ENCODE assay signal across 16 cellular contexts in genomic region chr19:48442116-48443035, GRCh38. TPM values are rescaled to one million over a fixed set of nuclear protein-coding genes. Genes with fewer than 3 reads are reported as not detected.
A peak's percentile ranks its signal among the peaks of the same experiment; 100 is the strongest.
DNase-seq lines count a peak whose midpoint lies in the region; ATAC-seq and TF ChIP-seq lines count a peak whose summit lies in the region.
"Had no signal": no experiment of that assay in that cellular context is flagged by ENCODE, and none has a peak within 500 bp of the region (broad histone marks: within the 10 kb centered on the region; RNA-seq: fewer than 3 reads in every experiment).

No MANE protein-coding gene starts in this region.

- CTCF ChIA-PET in activated naive CD4-positive, alpha-beta T cell treated with anti-CD3 and anti-CD28 coated beads for 36 hours (lab: Charles Lee): no interaction called here

- no peak for DNase-seq in activated naive CD4-positive, alpha-beta T cell treated with anti-CD3 and anti-CD28 coated beads for 36 hours
- DNase-seq in activated naive CD4-positive, alpha-beta T cell treated with anti-CD3 and anti-CD28 coated beads, Interleukin-2, amount 50 U/mL, for 72 hours (ENCODE audit: low spot score in 2 of 2): no peak
- DNase-seq in GM23338 (ENCODE audit: low spot score): peak; percentile 56
- no peak for DNase-seq in coronary artery (ENCODE audit: low spot score)
- peak; percentile 81 for DNase-seq in osteoblast (ENCODE audit: insufficient read length, low spot score, missing footprints)
- DNase-seq in G401 (ENCODE audit: low spot score): no peak
- no peak for DNase-seq in NCI-H526 (lab: John Stamatoyannopoulos, UW)
- no peak for DNase-seq in SHP77 (lab: John Stamatoyannopoulos, UW)
- DNase-seq: activated CD8-positive, alpha-beta memory T cell treated with anti-CD3 and anti-CD28 coated beads, Interleukin-2, amount 10 ng/mL, durations not matched to agents 7 days and 5 days; effector CD4-positive, alpha-beta T cell; heart left ventricle; MV-4-11; PC-3; stimulated activated CD4-positive, alpha-beta T cell treated with anti-CD3 and anti-CD28 coated beads, Interleukin-2, amount 100 ng/mL, for 48 hours had no signal

- peaks cover 21% of the 10 kb centered on the region for H3K27me3 Mint-ChIP-seq in activated naive CD4-positive, alpha-beta T cell treated with anti-CD3 and anti-CD28 coated beads for 36 hours (ENCODE audit: low read depth)
- peaks cover 23% of the 10 kb centered on the region for H3K27me3 Mint-ChIP-seq in GM23338 (ENCODE audit: insufficient read depth, low read depth, poor library complexity)

- H3K27ac ChIP-seq in GM23338 (ENCODE audit: low read depth) (no peak overlapping the region), coronary artery (no peak overlapping the region), osteoblast (ENCODE audit: low read depth, low read length) (no peak overlapping the region)
- H3K27ac ChIP-seq: heart left ventricle had no signal

- TF ChIP-seq CTCF in GM23338 (conservative IDR thresholded peaks at IDR 0.05; ENCODE audit: low read depth in 2 of 2) (no peak), coronary artery (IDR thresholded peaks at IDR 0.05) (no peak), osteoblast (IDR thresholded peaks at IDR 0.05; ENCODE audit: extremely low read depth, low read depth, low read length) (no peak)

- in situ Hi-C loops in G401 (cut with HindIII; ENCODE audit: low sequenced_read_pairs): no loop called here

- H3K27ac Mint-ChIP-seq in activated naive CD4-positive, alpha-beta T cell treated with anti-CD3 and anti-CD28 coated beads for 36 hours: no peak overlapping the region
- no peak overlapping the region for H3K27ac Mint-ChIP-seq in activated naive CD4-positive, alpha-beta T cell treated with anti-CD3 and anti-CD28 coated beads, Interleukin-2, amount 50 U/mL, for 72 hours
- H3K27ac Mint-ChIP-seq in GM23338: no peak overlapping the region
- H3K27ac Mint-ChIP-seq: activated CD8-positive, alpha-beta memory T cell treated with anti-CD3 and anti-CD28 coated beads, Interleukin-2, amount 10 ng/mL, durations not matched to agents 7 days and 5 days; mesothelial cell of epicardium had no signal

- H4K20me1 ChIP-seq in GM23338 (replicated peaks; ENCODE audit: insufficient read depth): peaks cover under 1% of the 10 kb centered on the region; the same call in 1 of the 2 replicates
- no peaks in the 10 kb centered on the region for H4K20me1 ChIP-seq in osteoblast (ENCODE audit: insufficient read depth, low read length)

- no peak for ATAC-seq in activated naive CD4-positive, alpha-beta T cell treated with anti-CD3 and anti-CD28 coated beads, Interleukin-2, amount 50 U/mL, for 72 hours
- no peak; the same call in 2 of the 3 replicates for ATAC-seq in GM23338
- ATAC-seq: activated CD8-positive, alpha-beta memory T cell treated with anti-CD3 and anti-CD28 coated beads, Interleukin-2, amount 10 ng/mL, durations not matched to agents 7 days and 5 days; heart left ventricle; PC-3 had no signal

- H3K79me2 ChIP-seq in GM23338 (replicated peaks; ENCODE audit: insufficient read depth) (peaks cover 13% of the 10 kb centered on the region), osteoblast (ENCODE audit: insufficient read depth, low read length) (peaks cover 13% of the 10 kb centered on the region)

- H3K4me1 ChIP-seq in GM23338 (ENCODE audit: insufficient read depth): peaks cover 22% of the 10 kb centered on the region
- H3K4me1 ChIP-seq in osteoblast (ENCODE audit: insufficient read depth, low read length): peaks cover 18% of the 10 kb centered on the region

- peaks cover 30% of the 10 kb centered on the region for H3K27me3 ChIP-seq in GM23338 (ENCODE audit: insufficient read depth)
- peaks cover 5% of the 10 kb centered on the region for H3K27me3 ChIP-seq in osteoblast (ENCODE audit: insufficient read depth, low read length)

- H3K36me3 ChIP-seq in GM23338 (ENCODE audit: insufficient read depth) (peaks cover 6% of the 10 kb centered on the region), osteoblast (ENCODE audit: insufficient read depth, low read length) (peaks cover 2% of the 10 kb centered on the region)

- peaks cover 21% of the 10 kb centered on the region for H3K4me1 Mint-ChIP-seq in activated naive CD4-positive, alpha-beta T cell treated with anti-CD3 and anti-CD28 coated beads for 36 hours (ENCODE audit: low read depth)
- peaks cover 23% of the 10 kb centered on the region for H3K4me1 Mint-ChIP-seq in GM23338

- peaks cover 11% of the 10 kb centered on the region for H3K36me3 Mint-ChIP-seq in activated naive CD4-positive, alpha-beta T cell treated with anti-CD3 and anti-CD28 coated beads for 36 hours (ENCODE audit: low read depth)
- peaks cover 11 to 16% of the 10 kb centered on the region in 2 donors for H3K36me3 Mint-ChIP-seq in activated naive CD4-positive, alpha-beta T cell treated with anti-CD3 and anti-CD28 coated beads, Interleukin-2, amount 50 U/mL, for 72 hours
- H3K36me3 Mint-ChIP-seq in GM23338 (ENCODE audit: low read depth): peaks cover 21% of the 10 kb centered on the region

- H3K9me3 Mint-ChIP-seq in activated naive CD4-positive, alpha-beta T cell treated with anti-CD3 and anti-CD28 coated beads for 36 hours: no peaks in the 10 kb centered on the region
- no peaks in the 10 kb centered on the region for H3K9me3 Mint-ChIP-seq in activated naive CD4-positive, alpha-beta T cell treated with anti-CD3 and anti-CD28 coated beads, Interleukin-2, amount 50 U/mL, for 72 hours
- H3K9me3 Mint-ChIP-seq in GM23338: no peaks in the 10 kb centered on the region
- H3K9me3 Mint-ChIP-seq: mesothelial cell of epicardium had no signal

- peak overlapping the region; percentile 66 for H3K4me2 ChIP-seq in GM23338
- H3K4me2 ChIP-seq in osteoblast (ENCODE audit: insufficient read depth, low read length): no peak overlapping the region

- no peaks in the 10 kb centered on the region for H3K9me2 ChIP-seq in GM23338 (ENCODE audit: insufficient read depth)

- H3K9me3 ChIP-seq in osteoblast (ENCODE audit: low read depth, low read length): no peaks in the 10 kb centered on the region
- H3K9me3 ChIP-seq: heart left ventricle had no signal

- H3K4me3 Mint-ChIP-seq in activated naive CD4-positive, alpha-beta T cell treated with anti-CD3 and anti-CD28 coated beads for 36 hours: peak overlapping the region; percentile 15
- H3K4me3 Mint-ChIP-seq in GM23338: peak overlapping the region; percentile 48; the same call in 2 of the 3 replicates
- H3K4me3 Mint-ChIP-seq: activated CD8-positive, alpha-beta memory T cell treated with anti-CD3 and anti-CD28 coated beads, Interleukin-2, amount 10 ng/mL, durations not matched to agents 7 days and 5 days; mesothelial cell of epicardium had no signal

- no peak overlapping the region for H2AFZ ChIP-seq in GM23338
- H2AFZ ChIP-seq in osteoblast (ENCODE audit: low read length): no peak overlapping the region

- H3F3A ChIP-seq in GM23338 (replicated peaks; ENCODE audit: low read depth): peaks cover 22% of the 10 kb centered on the region

- H3K4me3 ChIP-seq in GM23338: peak overlapping the region; percentile 42; the same call in 1 of the 2 replicates
- peak overlapping the region; percentile 91 for H3K4me3 ChIP-seq in coronary artery
- H3K4me3 ChIP-seq in osteoblast (ENCODE audit: insufficient read depth, low read length): no peak overlapping the region

- intact Hi-C loops in activated naive CD4-positive, alpha-beta T cell treated with anti-CD3 and anti-CD28 coated beads for 36 hours (cut with micrococcal nuclease): no loop called here

TF ChIP-seq in GM23338, 12 proteins besides CTCF, POLR2A, EP300 and RAD21:
- 0 out of 2 replicates have a peak, but pooled peaks have one; percentile 32 for TF ChIP-seq POLR2AphosphoS5 (IDR thresholded peaks at IDR 0.05; ENCODE audit: low read depth)
- TF ChIP-seq ZNF114 (CRISPR knock-in tag; IDR thresholded peaks at IDR 0.05): no peak

RNA-seq across cellular contexts. Expression of gene GRWD1, which starts 3.4 kb away (rescaled TPM):
- total RNA-seq in activated naive CD4-positive, alpha-beta T cell treated with anti-CD3 and anti-CD28 coated beads for 36 hours: 10 to 100 TPM; 32.4 to 36.0 TPM
- 10 to 100 TPM; 32.8 to 46.3 TPM for total RNA-seq in activated naive CD4-positive, alpha-beta T cell treated with anti-CD3 and anti-CD28 coated beads, Interleukin-2, amount 50 U/mL, for 72 hours
- total RNA-seq in GM23338 (2014; rRNA removed; shearing (Covaris generic)): 58.0 and 64.6 TPM in 2 replicates
- 23.2 and 25.8 TPM in 2 replicates for polyA plus RNA-seq in GM23338 (2016; fragmentation: Nextera tagmentation; extraction: Ambion mirVana)
- total RNA-seq in osteoblast: 23.3 and 25.0 TPM in 2 replicates
- total RNA-seq in G401 (2014; rRNA removed; shearing (Covaris generic)): 87.9 and 99.8 TPM in 2 replicates

RNA-seq across cellular contexts. Expression of gene KCNJ14, which starts 13.0 kb away (rescaled TPM):
- total RNA-seq in activated naive CD4-positive, alpha-beta T cell treated with anti-CD3 and anti-CD28 coated beads for 36 hours: 1 to 10 TPM; 1.7 to 1.8 TPM
- total RNA-seq in activated naive CD4-positive, alpha-beta T cell treated with anti-CD3 and anti-CD28 coated beads, Interleukin-2, amount 50 U/mL, for 72 hours: 1 to 10 TPM; 2.1 to 2.3 TPM
- 0.94 and 1.2 TPM in 2 replicates for total RNA-seq in GM23338 (2014; rRNA removed; shearing (Covaris generic))
- 0.73 and 0.81 TPM in 2 replicates for polyA plus RNA-seq in GM23338 (2016; fragmentation: Nextera tagmentation; extraction: Ambion mirVana)
- total RNA-seq in osteoblast: 0.59 and 0.72 TPM in 2 replicates
- 0.31 TPM in 1 of 2 replicates, not detected in the other for total RNA-seq in G401 (2014; rRNA removed; shearing (Covaris generic))

RNA-seq across cellular contexts. Expression of gene CYTH2, which starts 26.8 kb away (rescaled TPM):
- total RNA-seq in activated naive CD4-positive, alpha-beta T cell treated with anti-CD3 and anti-CD28 coated beads for 36 hours: 10 to 100 TPM; 36.7 to 38.0 TPM
- total RNA-seq in activated naive CD4-positive, alpha-beta T cell treated with anti-CD3 and anti-CD28 coated beads, Interleukin-2, amount 50 U/mL, for 72 hours: 10 to 100 TPM; 32.4 to 64.1 TPM
- 42.6 and 60.4 TPM in 2 replicates for total RNA-seq in GM23338 (2014; rRNA removed; shearing (Covaris generic))
- polyA plus RNA-seq in GM23338 (2016; fragmentation: Nextera tagmentation; extraction: Ambion mirVana): 38.8 and 41.1 TPM in 2 replicates
- total RNA-seq in osteoblast: 63.6 and 66.2 TPM in 2 replicates
- 87.4 and 107 TPM in 2 replicates for total RNA-seq in G401 (2014; rRNA removed; shearing (Covaris generic))

RNA-seq across cellular contexts. Expression of gene GRIN2D, which starts 48.9 kb away (rescaled TPM):
- under 1 TPM; 0.05 to 0.07 TPM for total RNA-seq in activated naive CD4-positive, alpha-beta T cell treated with anti-CD3 and anti-CD28 coated beads for 36 hours
- total RNA-seq in activated naive CD4-positive, alpha-beta T cell treated with anti-CD3 and anti-CD28 coated beads, Interleukin-2, amount 50 U/mL, for 72 hours: under 1 TPM; 0.23 to 0.45 TPM
- 16.5 and 20.0 TPM in 2 replicates for total RNA-seq in GM23338 (2014; rRNA removed; shearing (Covaris generic))
- polyA plus RNA-seq in GM23338 (2016; fragmentation: Nextera tagmentation; extraction: Ambion mirVana): 4.4 and 6.0 TPM in 2 replicates
- total RNA-seq in osteoblast: under 0.01 TPM in 2 replicates
- total RNA-seq in G401 (2014; rRNA removed; shearing (Covaris generic)): 5.4 and 6.1 TPM in 2 replicates
- total RNA-seq: SK-MEL-5 had no signal

RNA-seq across cellular contexts. Expression of gene KDELR1, which starts 51.0 kb away (rescaled TPM):
- 10 to 100 TPM; 81.5 to 83.8 TPM for total RNA-seq in activated naive CD4-positive, alpha-beta T cell treated with anti-CD3 and anti-CD28 coated beads for 36 hours
- total RNA-seq in activated naive CD4-positive, alpha-beta T cell treated with anti-CD3 and anti-CD28 coated beads, Interleukin-2, amount 50 U/mL, for 72 hours: 100 to 1,000 TPM in 1 of 2 donors, 10 to 100 TPM in 1; 91.1 to 108 TPM
- 171 and 184 TPM in 2 replicates for total RNA-seq in GM23338 (2014; rRNA removed; shearing (Covaris generic))
- polyA plus RNA-seq in GM23338 (2016; fragmentation: Nextera tagmentation; extraction: Ambion mirVana): 176 and 177 TPM in 2 replicates
- total RNA-seq in osteoblast: 95.2 and 119 TPM in 2 replicates
- total RNA-seq in G401 (2014; rRNA removed; shearing (Covaris generic)): 137 and 145 TPM in 2 replicates

Comparison
In these comparisons a context has a peak if more than half of its experiments do, and no peak if none do; other contexts are left out.
1. DNase-seq: peak in GM23338 (single experiment) and osteoblast (single experiment); none in activated naive CD4-positive, alpha-beta T cell treated with anti-CD3 and anti-CD28 coated beads for 36 hours (single experiment), activated naive CD4-positive, alpha-beta T cell treated with anti-CD3 and anti-CD28 coated beads, Interleukin-2, amount 50 U/mL, for 72 hours (0 of 2), coronary artery (single experiment), G401 (single experiment), NCI-H526 (0 of 2) and SHP77 (0 of 2).